ENCODE assay signal across 8 cellular contexts in the genomic region with DNA sequence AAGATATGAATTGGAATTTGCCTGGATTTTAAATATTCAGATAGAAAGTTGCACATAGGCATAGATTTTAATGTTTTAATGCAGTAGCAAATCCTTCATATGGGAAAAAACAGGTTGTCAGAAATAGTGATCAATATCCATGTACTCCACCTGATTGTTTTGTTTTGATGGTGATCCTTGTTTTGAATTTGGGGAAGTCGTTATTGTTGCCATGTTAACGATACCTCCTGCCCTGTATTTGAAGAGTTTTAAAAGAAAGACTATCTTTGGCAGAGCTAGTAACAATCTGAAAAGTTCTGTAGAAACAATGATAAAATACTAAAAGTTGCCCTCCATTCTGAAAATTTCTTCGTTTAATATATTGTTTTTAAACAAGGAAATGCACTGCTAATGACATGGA. TPM values are rescaled to one million over a fixed set of nuclear protein-coding genes. Genes with fewer than 3 reads are reported as not detected.
DNase-seq lines count a peak whose midpoint lies in the region; ATAC-seq and TF ChIP-seq lines count a peak whose summit lies in the region.

No MANE protein-coding gene starts in this region.

- peaks cover 15% of the 10 kb centered on the region for H3K4me1 Mint-ChIP-seq in endodermal cell

- TF ChIP-seq CTCF in PC-3 (conservative IDR thresholded peaks at IDR 0.05; ENCODE audit: low read depth, low read length): no peak
- no peak for TF ChIP-seq CTCF in endodermal cell (conservative IDR thresholded peaks at IDR 0.05)

- no peaks in the 10 kb centered on the region for H3K9me3 ChIP-seq in PC-3 (ENCODE audit: low read length)
- H3K9me3 ChIP-seq in endodermal cell (ENCODE audit: control insufficient read depth, low read length): no peaks in the 10 kb centered on the region
- H3K9me3 ChIP-seq in trophoblast cell (ENCODE audit: insufficient read depth, low read depth, low read length): no peaks in the 10 kb centered on the region

- H3K9me2 ChIP-seq in PC-3 (replicated peaks; ENCODE audit: low read length): no peaks in the 10 kb centered on the region

- no peak overlapping the region for H2BK5ac ChIP-seq in trophoblast cell (ENCODE audit: low read depth, low read length, poor library complexity)

- no peaks in the 10 kb centered on the region for H3K9me3 Mint-ChIP-seq in endodermal cell

- CTCF ChIA-PET in PC-3 (lab: Charles Lee): no interaction called here

- no peak overlapping the region for H2AK5ac ChIP-seq in trophoblast cell (ENCODE audit: low read length)

- no peak overlapping the region for H3K27ac ChIP-seq in PC-3 (ENCODE audit: low read length)
- H3K27ac ChIP-seq in endodermal cell (ENCODE audit: low read depth, low read length): no peak overlapping the region
- no peak overlapping the region for H3K27ac ChIP-seq in trophoblast cell (ENCODE audit: low read depth, low read length)

- H3K4me3 ChIP-seq in GM08714 (ENCODE audit: low read length) (peak overlapping the region; percentile 99), PC-3 (ENCODE audit: low read length) (peak overlapping the region; percentile 92), endodermal cell (ENCODE audit: low read length) (peak overlapping the region; percentile 98), trophoblast cell (ENCODE audit: low read depth, low read length) (no peak overlapping the region)

- H3F3A ChIP-seq in PC-3 (ENCODE audit: low read length, unreplicated experiment): no peaks in the 10 kb centered on the region

- H3K36me3 Mint-ChIP-seq in endodermal cell (ENCODE audit: low read depth): no peaks in the 10 kb centered on the region

- H4K8ac ChIP-seq in trophoblast cell (ENCODE audit: low read depth, low read length): no peak overlapping the region

- peak overlapping the region; percentile 81 for H3K4me3 Mint-ChIP-seq in endodermal cell

- no peak overlapping the region for H3K4ac ChIP-seq in trophoblast cell (ENCODE audit: low read depth, low read length)

- peak overlapping the region; percentile 94 for H3K9ac ChIP-seq in PC-3 (ENCODE audit: low read length)
- peak overlapping the region; percentile 56 for H3K9ac ChIP-seq in endodermal cell (ENCODE audit: extremely low read depth, low read length, poor library complexity, severe bottlenecking)
- no peak overlapping the region for H3K9ac ChIP-seq in trophoblast cell (ENCODE audit: low read length)

- H4K20me1 ChIP-seq in PC-3 (ENCODE audit: low read length): peaks cover 24% of the 10 kb centered on the region

- WGBS in endodermal cell (ENCODE audit: insufficient coverage in 1 of 2, insufficient read length in 1 of 2), 2 experiments: 0 to 14% methylated on average over 1 to 3 of the region's 3 CpGs
- no CpG with 5 or more reads among the region's 3 CpGs for WGBS in trophoblast cell (ENCODE audit: extremely low coverage, insufficient coverage, insufficient read length)

- peaks cover 6% of the 10 kb centered on the region for H3K79me1 ChIP-seq in trophoblast cell (ENCODE audit: low read length)

- DNase-seq in PC-3 (peak; percentile 2), endodermal cell (no peak), trophoblast cell (no peak), NCI-H446 (lab: John Stamatoyannopoulos, UW) (no peak), anterior cingulate cortex (lab: John Stamatoyannopoulos, UW) (no peak), NK-92 (lab: John Stamatoyannopoulos, UW; ENCODE audit: unreplicated experiment) (no peak)

- H3K23ac ChIP-seq in trophoblast cell (ENCODE audit: low read length): no peak overlapping the region

- no peaks in the 10 kb centered on the region for H3K36me3 ChIP-seq in PC-3 (ENCODE audit: low read depth, low read length)
- H3K36me3 ChIP-seq in endodermal cell (ENCODE audit: control insufficient read depth, insufficient read depth, low read length): no peaks in the 10 kb centered on the region
- no peaks in the 10 kb centered on the region for H3K36me3 ChIP-seq in trophoblast cell (ENCODE audit: control insufficient read depth in 1 of 2, insufficient read depth in 2 of 2, low read length in 2 of 2)

- H2BK12ac ChIP-seq in trophoblast cell (ENCODE audit: low read length): no peak overlapping the region

- H3K27ac Mint-ChIP-seq in endodermal cell: peak overlapping the region; percentile 96

- no peaks in the 10 kb centered on the region for H3K27me3 ChIP-seq in PC-3 (ENCODE audit: low read length)
- no peaks in the 10 kb centered on the region for H3K27me3 ChIP-seq in endodermal cell (ENCODE audit: control insufficient read depth, insufficient read depth, low read length, poor library complexity, severe bottlenecking)
- H3K27me3 ChIP-seq in trophoblast cell (ENCODE audit: insufficient read depth, low read length): no peaks in the 10 kb centered on the region

- TSS peak; percentile 57 for BruUV-seq in PC-3 (replicated peaks; lab: Mats Ljungman, UMichigan)

- H2AFZ ChIP-seq in PC-3 (ENCODE audit: low read length) (no peak overlapping the region), trophoblast cell (ENCODE audit: insufficient read depth, low read length, poor library complexity) (no peak overlapping the region)

- peaks cover 56% of the 10 kb centered on the region for H3K79me2 ChIP-seq in PC-3 (ENCODE audit: low read length)
- peaks cover 6% of the 10 kb centered on the region for H3K79me2 ChIP-seq in trophoblast cell (ENCODE audit: control insufficient read depth, insufficient read depth, low read length, poor library complexity)

- no peak overlapping the region for H3K14ac ChIP-seq in trophoblast cell (ENCODE audit: low read length)

- H4K12ac ChIP-seq in trophoblast cell (ENCODE audit: low read depth, low read length): no peak overlapping the region

- ATAC-seq in PC-3 (no peak), GM19328 (IDR thresholded peaks at IDR 0.05; ENCODE audit: unreplicated experiment) (no peak)

- POLR2A ChIA-PET in PC-3 (lab: Charles Lee; ENCODE audit: unreplicated experiment): no interaction called here

- intact Hi-C loops in PC-3 (cut with micrococcal nuclease): loop anchor here (2.0 kb wide), 1 partner anchor 73 kb away; a partner anchor contains a TSS

- H2BK120ac ChIP-seq in trophoblast cell (ENCODE audit: insufficient read depth, low read length, poor library complexity): no peak overlapping the region

- no peak overlapping the region for H4K91ac ChIP-seq in trophoblast cell (ENCODE audit: low read depth, low read length)

- no peaks in the 10 kb centered on the region for H3K27me3 Mint-ChIP-seq in endodermal cell (ENCODE audit: insufficient read depth)

- H3K4me1 ChIP-seq in PC-3 (ENCODE audit: insufficient read depth, low read length) (peaks cover 10% of the 10 kb centered on the region; the same call in 1 of the 2 replicates), endodermal cell (ENCODE audit: control insufficient read depth, insufficient read depth, low read length) (no peaks in the 10 kb centered on the region), trophoblast cell (ENCODE audit: control insufficient read depth in 1 of 2, insufficient read depth in 2 of 2, low read length in 2 of 2) (no peaks in the 10 kb centered on the region)

- H3K4me2 ChIP-seq in PC-3 (ENCODE audit: low read length): peak overlapping the region; percentile 88
- H3K4me2 ChIP-seq in trophoblast cell (ENCODE audit: low read length): peak overlapping the region; percentile 61

- H3K18ac ChIP-seq in trophoblast cell (ENCODE audit: low read length): no peak overlapping the region

RNA-seq across cellular contexts. Expression of a gene that starts 1.1 kb away (rescaled TPM):
- total RNA-seq in PC-3 (2014; rRNA removed) (17.1 and 17.8 TPM in 2 replicates), endodermal cell (10 to 100 TPM; 32.2 to 42.2 TPM)
- polyA plus RNA-seq in endodermal cell (2013, experiment 1 of 2): 20.4 TPM
- polyA plus RNA-seq in endodermal cell (2013, experiment 2 of 2): 28.0 TPM
- polyA plus RNA-seq in trophoblast cell (2013): 12.5 and 12.7 TPM in 2 replicates
